34 cellular contexts compared by ENCODE assay signal in the genomic region with DNA sequence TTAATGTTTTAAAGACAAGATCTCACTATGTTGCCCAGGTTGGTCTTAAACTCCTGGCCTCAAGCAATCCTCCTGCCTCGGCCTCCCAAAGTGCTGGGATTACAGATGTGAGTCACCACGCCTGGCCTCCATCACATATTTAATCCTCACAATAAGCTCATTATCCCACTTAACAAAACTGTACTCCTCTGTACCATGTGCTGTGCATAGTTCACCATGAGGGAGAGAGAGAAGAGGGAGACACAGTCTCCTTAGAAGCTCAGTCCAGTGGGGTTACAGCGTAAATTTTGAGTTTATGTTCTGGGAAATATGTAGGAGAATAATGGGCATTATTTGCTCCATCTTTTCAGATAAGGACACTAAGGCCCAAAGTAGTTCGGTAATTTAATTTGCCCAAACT. TPM values are rescaled to one million over a fixed set of nuclear protein-coding genes. Genes with fewer than 3 reads are reported as not detected.
"Had no signal": no experiment of that assay in that cellular context is flagged by ENCODE, and none has a peak within 500 bp of the region (broad histone marks: within the 10 kb centered on the region; RNA-seq: fewer than 3 reads in every experiment).

No MANE protein-coding gene starts in this region.

- ATAC-seq: activated CD4-positive, alpha-beta T cell treated with anti-CD3 and anti-CD28 coated beads for 36 hours; activated CD4-positive, CD25-positive, alpha-beta regulatory T cell treated with anti-CD3 and anti-CD28 coated beads, Interleukin-2, amount 50 U/mL, for 24 hours; activated CD8-positive, alpha-beta T cell treated with anti-CD3 and anti-CD28 coated beads, Interleukin-2, amount 10 ng/mL, durations not matched to agents 7 days and 5 days; PC-3; WTC11 had no signal

- H3K4me2 ChIP-seq: KMS-11 had no signal

- H3K36me3 Mint-ChIP-seq: WTC11 had no signal

- FAIRE-seq: TTC549 had no signal

- H3K36me3 ChIP-seq: ascending aorta, Peyer's patch had no signal

- H3K9ac ChIP-seq: KMS-11 had no signal

- H3K27ac Mint-ChIP-seq: activated CD4-positive, alpha-beta T cell treated with anti-CD3 and anti-CD28 coated beads for 36 hours; activated CD4-positive, alpha-beta T cell treated with anti-CD3 and anti-CD28 coated beads, Interleukin-2, amount 10 ng/mL, durations not matched to agents 7 days and 5 days; activated CD8-positive, alpha-beta T cell treated with anti-CD3 and anti-CD28 coated beads, Interleukin-2, amount 10 ng/mL, durations not matched to agents 7 days and 5 days; activated naive CD4-positive, alpha-beta T cell treated with anti-CD3 and anti-CD28 coated beads, Interleukin-2, amount 50 U/mL, for 24 hours; activated naive CD8-positive, alpha-beta T cell treated with anti-CD3 and anti-CD28 coated beads, Interleukin-2, amount 10 ng/mL, durations not matched to agents 7 days and 5 days; activated T-cell treated with anti-CD3 and anti-CD28 coated beads, Interleukin-2, amount 50 U/mL, for 24 hours; activated T-helper 2 cell treated with anti-CD3 and anti-CD28 coated beads, Interferon-gamma antibody, Interleukin-2, Interleukin-4, amounts not matched to agents 10 μg/mL and 5 μg/mL and 100 μg/mL, durations not matched to agents 14 hours and 24 hours and 36 hours; WTC11 had no signal

- H3K9me3 Mint-ChIP-seq: activated CD4-positive, alpha-beta T cell treated with anti-CD3 and anti-CD28 coated beads, Interleukin-2, amount 10 ng/mL, durations not matched to agents 7 days and 5 days; activated naive CD4-positive, alpha-beta T cell treated with anti-CD3 and anti-CD28 coated beads, Interleukin-2, amount 50 U/mL, for 24 hours; activated naive CD8-positive, alpha-beta T cell treated with anti-CD3 and anti-CD28 coated beads, Interleukin-2, amount 10 ng/mL, durations not matched to agents 7 days and 5 days; activated T-cell treated with anti-CD3 and anti-CD28 coated beads, Interleukin-2, amount 50 U/mL, for 24 hours; activated T-helper 2 cell treated with anti-CD3 and anti-CD28 coated beads, Interferon-gamma antibody, Interleukin-2, Interleukin-4, amounts not matched to agents 10 μg/mL and 5 μg/mL and 100 μg/mL, durations not matched to agents 14 hours and 24 hours and 36 hours; WTC11 had no signal

- H3K4me3 ChIP-seq: ascending aorta, Peyer's patch, SK-N-MC had no signal

- H3K9me3 ChIP-seq: ascending aorta had no signal

- DNase-seq: activated CD4-positive, alpha-beta T cell treated with anti-CD3 and anti-CD28 coated beads for 36 hours; activated CD4-positive, alpha-beta T cell treated with anti-CD3 and anti-CD28 coated beads, Interleukin-2, amount 10 ng/mL, durations not matched to agents 7 days and 5 days; activated CD4-positive, alpha-beta T cell treated with anti-CD3 and anti-CD28 coated beads, Interleukin-2, amount 50 U/mL, for 48 hours; activated CD8-positive, alpha-beta T cell treated with anti-CD3 and anti-CD28 coated beads, Interleukin-2, amount 10 ng/mL, durations not matched to agents 7 days and 5 days; activated gamma-delta T cell; activated naive CD4-positive, alpha-beta T cell treated with Interleukin-2 at 50 U/mL for 16 hours; activated naive CD8-positive, alpha-beta T cell treated with anti-CD3 and anti-CD28 coated beads, Interleukin-2, amount 10 ng/mL, durations not matched to agents 7 days and 5 days; activated T-cell treated with anti-CD3 and anti-CD28 coated beads, Interleukin-2, amount 50 U/mL, for 24 hours; amygdala; caudate nucleus; MM.1S; NCI-H1092 treated with DMSO at 0.1 percent for 48 hours; NCI-H1417; NCI-H146; NCI-H187; NCI-H2029 treated with DMSO at 0.1 percent for 48 hours; NCI-H2107; NCI-H2171; NCI-H510A; NCI-H69; NK-92 treated with Interleukin-12 subunit alpha and Interleukin-12 subunit beta, amount 100 ng/mL, for 24 hours; PC-3; Peyer's patch; RPMI8226; T1000 had no signal

- H3K27ac ChIP-seq: ascending aorta, KMS-11, Peyer's patch, SK-N-MC had no signal

- H3K27me3 Mint-ChIP-seq: activated CD4-positive, alpha-beta T cell treated with anti-CD3 and anti-CD28 coated beads for 36 hours; activated naive CD4-positive, alpha-beta T cell treated with anti-CD3 and anti-CD28 coated beads, Interleukin-2, amount 50 U/mL, for 24 hours; activated T-cell treated with anti-CD3 and anti-CD28 coated beads, Interleukin-2, amount 50 U/mL, for 24 hours had no signal

- H3K27me3 ChIP-seq: ascending aorta, Peyer's patch had no signal

- H3K4me3 Mint-ChIP-seq: activated CD4-positive, alpha-beta T cell treated with anti-CD3 and anti-CD28 coated beads for 36 hours; activated CD4-positive, alpha-beta T cell treated with anti-CD3 and anti-CD28 coated beads, Interleukin-2, amount 10 ng/mL, durations not matched to agents 7 days and 5 days; activated CD8-positive, alpha-beta T cell treated with anti-CD3 and anti-CD28 coated beads, Interleukin-2, amount 10 ng/mL, durations not matched to agents 7 days and 5 days; activated naive CD4-positive, alpha-beta T cell treated with anti-CD3 and anti-CD28 coated beads, Interleukin-2, amount 50 U/mL, for 24 hours; activated naive CD8-positive, alpha-beta T cell treated with anti-CD3 and anti-CD28 coated beads, Interleukin-2, amount 10 ng/mL, durations not matched to agents 7 days and 5 days; activated T-cell treated with anti-CD3 and anti-CD28 coated beads, Interleukin-2, amount 50 U/mL, for 24 hours; WTC11 had no signal

- H3K4me1 Mint-ChIP-seq: activated CD4-positive, alpha-beta T cell treated with anti-CD3 and anti-CD28 coated beads, Interleukin-2, amount 10 ng/mL, durations not matched to agents 7 days and 5 days; activated naive CD4-positive, alpha-beta T cell treated with anti-CD3 and anti-CD28 coated beads, Interleukin-2, amount 50 U/mL, for 24 hours had no signal

RNA-seq across cellular contexts. Expression of a gene that starts 7.9 kb away (rescaled TPM):
- total RNA-seq: LHCN-M2, PC-3 had no signal
